ENCODE assay signal across 1 cellular context in the genomic region with DNA sequence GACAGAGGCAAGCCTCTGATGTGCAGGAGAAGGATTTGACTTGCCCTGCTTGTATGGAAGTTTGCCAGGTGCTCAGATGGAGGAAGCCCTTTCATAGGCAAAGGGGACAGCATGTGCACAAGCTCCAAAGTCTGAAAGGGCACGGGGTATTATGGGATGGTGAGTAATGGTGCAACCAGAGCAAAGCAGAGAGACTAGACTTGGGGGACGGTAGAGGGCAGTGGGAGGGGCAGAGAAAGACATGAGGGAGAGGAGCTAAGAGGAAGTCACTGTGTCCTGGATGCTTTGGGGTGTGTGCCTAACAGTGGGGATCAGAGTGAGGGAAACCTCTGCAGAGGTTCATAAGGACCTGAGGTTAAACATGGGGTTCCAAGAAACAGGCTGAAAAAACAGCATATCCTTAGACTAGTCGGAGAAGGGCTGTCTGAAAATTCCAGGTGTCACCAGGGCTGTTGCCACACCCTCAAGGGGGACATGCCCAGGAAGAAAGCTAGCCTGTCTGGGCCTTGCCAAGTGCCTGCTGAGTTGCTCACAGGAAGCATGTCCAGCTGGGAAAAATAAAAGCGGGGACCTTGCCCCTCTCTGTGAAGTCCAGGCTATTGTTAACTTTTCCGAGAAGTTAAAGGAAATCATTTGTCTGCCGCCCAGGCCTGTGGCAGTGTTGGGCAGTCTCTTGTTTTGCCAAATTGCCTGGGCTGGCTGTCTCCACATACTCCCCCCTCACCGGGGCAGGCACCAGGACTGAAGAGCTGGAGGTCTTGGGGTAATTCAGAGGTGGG.
TF ChIP-seq lines count a peak whose summit lies in the region.

No MANE protein-coding gene starts in this region.

TF ChIP-seq in GM23338, 12 proteins besides CTCF, POLR2A, EP300 and RAD21 (continued from another document):
- TF ChIP-seq, protein P1, sequence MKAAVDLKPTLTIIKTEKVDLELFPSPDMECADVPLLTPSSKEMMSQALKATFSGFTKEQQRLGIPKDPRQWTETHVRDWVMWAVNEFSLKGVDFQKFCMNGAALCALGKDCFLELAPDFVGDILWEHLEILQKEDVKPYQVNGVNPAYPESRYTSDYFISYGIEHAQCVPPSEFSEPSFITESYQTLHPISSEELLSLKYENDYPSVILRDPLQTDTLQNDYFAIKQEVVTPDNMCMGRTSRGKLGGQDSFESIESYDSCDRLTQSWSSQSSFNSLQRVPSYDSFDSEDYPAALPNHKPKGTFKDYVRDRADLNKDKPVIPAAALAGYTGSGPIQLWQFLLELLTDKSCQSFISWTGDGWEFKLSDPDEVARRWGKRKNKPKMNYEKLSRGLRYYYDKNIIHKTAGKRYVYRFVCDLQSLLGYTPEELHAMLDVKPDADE (IDR thresholded peaks at IDR 0.05) = no peak
- TF ChIP-seq EZH2 (IDR thresholded peaks at IDR 0.05; ENCODE audit: low read depth, unreplicated experiment) = no peak
